ENCODE assay signal across 8 cellular contexts in genomic region chr9:111484564-111484878, GRCh38. TPM values are rescaled to one million over a fixed set of nuclear protein-coding genes. Genes with fewer than 3 reads are reported as not detected.
A peak's percentile ranks its signal among the peaks of the same experiment; 100 is the strongest.
DNase-seq lines count a peak whose midpoint lies in the region; FAIRE-seq and TF ChIP-seq lines count a peak whose summit lies in the region.

No MANE protein-coding gene starts in this region.

- H3K4me2 ChIP-seq in endothelial cell of umbilical vein (ENCODE audit: insufficient read depth, low read length) (peak overlapping the region; percentile 82), osteoblast (ENCODE audit: insufficient read depth, low read length) (peak overlapping the region; percentile 88)

- intact Hi-C loops in endothelial cell of umbilical vein (cut with micrococcal nuclease): loop anchor here (2.0 to 5.0 kb wide), 2 partner anchors 113 to 146 kb away; partner anchors contain the start of genes DNAJC25 and PTGR1

- POLR2A ChIA-PET in endothelial cell of umbilical vein (lab: Charles Lee): no interaction called here

- H3K36me3 ChIP-seq in endothelial cell of umbilical vein (ENCODE audit: control insufficient read depth in 2 of 2, extremely low read depth in 1 of 2, insufficient read depth in 2 of 2, low read length in 2 of 2) (no peaks in the 10 kb centered on the region), osteoblast (ENCODE audit: insufficient read depth, low read length) (no peaks in the 10 kb centered on the region)

- H3K27ac ChIP-seq in endothelial cell of umbilical vein (ENCODE audit: insufficient read depth, low read depth, low read length) (peak overlapping the region; percentile 70), osteoblast (ENCODE audit: low read depth, low read length) (peak overlapping the region; percentile 74)

- H3K4me1 ChIP-seq in endothelial cell of umbilical vein (ENCODE audit: control insufficient read depth, extremely low read depth, insufficient read depth, low read length) (peaks cover 8% of the 10 kb centered on the region), osteoblast (ENCODE audit: insufficient read depth, low read length) (peaks cover 9% of the 10 kb centered on the region)

- H3K27me3 ChIP-seq in endothelial cell of umbilical vein (ENCODE audit: control insufficient read depth in 2 of 2, insufficient read depth in 2 of 2, low read length in 2 of 2) (no peaks in the 10 kb centered on the region), osteoblast (ENCODE audit: insufficient read depth, low read length) (no peaks in the 10 kb centered on the region)

- no peaks in the 10 kb centered on the region for H3K9me3 ChIP-seq in endothelial cell of umbilical vein (replicated peaks; ENCODE audit: control insufficient read depth, insufficient read depth, low read length)
- H3K9me3 ChIP-seq in osteoblast (ENCODE audit: low read depth, low read length): no peaks in the 10 kb centered on the region

- H3K79me2 ChIP-seq in endothelial cell of umbilical vein (ENCODE audit: control insufficient read depth, insufficient read depth, low read length): peaks cover 36% of the 10 kb centered on the region
- H3K79me2 ChIP-seq in osteoblast (ENCODE audit: insufficient read depth, low read length): peaks cover 36% of the 10 kb centered on the region

- H4K20me1 ChIP-seq in endothelial cell of umbilical vein (replicated peaks; ENCODE audit: control insufficient read depth, extremely low read depth, insufficient read depth, low read length) (peaks cover 6% of the 10 kb centered on the region), osteoblast (ENCODE audit: insufficient read depth, low read length) (peaks cover 23% of the 10 kb centered on the region)

- H3K4me3 ChIP-seq in endothelial cell of umbilical vein (replicated peaks in 1 of 3; ENCODE audit: insufficient read depth in 1 of 3, low read depth in 1 of 3, low read length in 3 of 3) (peak overlapping the region; percentile 49 to 78 (median 75)), osteoblast (ENCODE audit: insufficient read depth, low read length) (peak overlapping the region; percentile 97)

- dilution Hi-C loops in endothelial cell of umbilical vein (cut with MboI; ENCODE audit: extremely low pct_ligation_motif_present, low sequenced_read_pairs): no loop called here

- peak overlapping the region; percentile 83 for H3K9ac ChIP-seq in endothelial cell of umbilical vein (replicated peaks; ENCODE audit: extremely low read depth, insufficient read depth, low read length)

- no peaks in the 10 kb centered on the region for H3K9me1 ChIP-seq in endothelial cell of umbilical vein (replicated peaks; ENCODE audit: control insufficient read depth, extremely low read depth, insufficient read depth, low read length)

- no peak for TF ChIP-seq POLR2A in endothelial cell of umbilical vein (IDR thresholded peaks at IDR 0.05; ENCODE audit: low read depth, low read length)

- peak overlapping the region; percentile 92 for H2AFZ ChIP-seq in endothelial cell of umbilical vein (ENCODE audit: low read depth, low read length)
- H2AFZ ChIP-seq in osteoblast (ENCODE audit: low read length): peak overlapping the region; percentile 88

- peak; percentile 50 for DNase-seq in NCI-H1694 treated with DMSO at 0.1 percent for 48 hours (lab: John Stamatoyannopoulos, UW)
- no peak for DNase-seq in NCI-H1694 (lab: John Stamatoyannopoulos, UW)
- peak; percentile 58 for DNase-seq in NOMO-1 treated with DMSO at 0.1 percent for 48 hours (lab: John Stamatoyannopoulos, UW; ENCODE audit: unreplicated experiment)
- DNase-seq in endothelial cell of umbilical vein (ENCODE audit: low read depth, low spot score): no peak
- DNase-seq in osteoblast (ENCODE audit: insufficient read length, low spot score, missing footprints): no peak
- DNase-seq in NCI-H82 treated with DMSO at 0.1 percent for 48 hours (lab: John Stamatoyannopoulos, UW; ENCODE audit: unreplicated experiment): no peak
- no peak for DNase-seq in NCI-H774 (lab: John Stamatoyannopoulos, UW)
- no peak for DNase-seq in germinal center (ENCODE audit: low spot score)

- FAIRE-seq in endothelial cell of umbilical vein (lab: Jason Lieb, UNC): no peak

- TSS peak; percentile 31 for BruUV-seq in endothelial cell of umbilical vein (replicated peaks; lab: Mats Ljungman, UMichigan)

- no peak for TF ChIP-seq CTCF in endothelial cell of umbilical vein (IDR thresholded peaks at IDR 0.05; ENCODE audit: extremely low read depth in 1 of 2, insufficient read depth in 1 of 2, low read depth in 1 of 2, low read length in 2 of 2)
- no peak for TF ChIP-seq CTCF in osteoblast (IDR thresholded peaks at IDR 0.05; ENCODE audit: extremely low read depth, low read depth, low read length)

- CTCF ChIA-PET in endothelial cell of umbilical vein (lab: Charles Lee): interaction anchor here (1.0 kb wide), 1 partner anchor 40 kb away, joined by 3 read pairs; the partner anchor contains the start of gene ZNF483

TF ChIP-seq in endothelial cell of umbilical vein, 7 proteins besides CTCF, POLR2A, EP300 and RAD21:
- TF ChIP-seq GATA2 (IDR thresholded peaks at IDR 0.05; ENCODE audit: insufficient read depth, insufficient read length, low read depth, low read length) (no peak), POLR2AphosphoS5 (IDR thresholded peaks at IDR 0.05; ENCODE audit: insufficient read depth, low read depth, low read length) (no peak), MAX (IDR thresholded peaks at IDR 0.05; ENCODE audit: insufficient read depth, insufficient read length) (no peak), JUN (IDR thresholded peaks at IDR 0.05; ENCODE audit: borderline replicate concordance, insufficient read depth, insufficient read length, low read depth) (no peak), FOS (IDR thresholded peaks at IDR 0.05; ENCODE audit: borderline replicate concordance, insufficient read depth, low read length) (no peak), EZH2 (IDR thresholded peaks at IDR 0.05; ENCODE audit: borderline replicate concordance, low read depth, low read length, severe bottlenecking) (no peak), MYC (IDR thresholded peaks at IDR 0.05; ENCODE audit: low read depth, low read length) (no peak)

RNA-seq across cellular contexts. Expression of gene ECPAS, which starts 0.3 kb away (rescaled TPM):
- total RNA-seq in endothelial cell of umbilical vein (72.3 and 89.3 TPM in 2 replicates), osteoblast (116 and 117 TPM in 2 replicates)
- 12.0 and 17.9 TPM in 2 replicates for polyA plus RNA-seq in endothelial cell of umbilical vein
- 23.2 and 25.5 TPM in 2 replicates for polyA plus RNA-seq in endothelial cell of umbilical vein (2011; cell fraction: cytosol; rRNA removed)
- polyA plus RNA-seq in endothelial cell of umbilical vein (2011; cell fraction: nucleus; rRNA removed): 92.2 and 92.5 TPM in 2 replicates
- polyA plus RNA-seq in endothelial cell of umbilical vein (2012): 63.2 and 64.8 TPM in 2 replicates
- polyA minus RNA-seq in endothelial cell of umbilical vein: 107 and 108 TPM in 2 replicates
- 76.5 TPM for polyA minus RNA-seq in endothelial cell of umbilical vein (2011; cell fraction: cytosol; rRNA and poly(A)+ RNA removed)
- polyA minus RNA-seq in endothelial cell of umbilical vein (2011; cell fraction: nucleus; rRNA and poly(A)+ RNA removed): 102 and 177 TPM in 2 replicates

RNA-seq across cellular contexts. Expression of gene ZNF483, which starts 40.5 kb away (rescaled TPM):
- 1.8 and 2.0 TPM in 2 replicates for total RNA-seq in endothelial cell of umbilical vein
- 0.14 and 0.23 TPM in 2 replicates for polyA plus RNA-seq in endothelial cell of umbilical vein
- polyA plus RNA-seq in endothelial cell of umbilical vein (2011; cell fraction: cytosol; rRNA removed): 0.28 and 0.39 TPM in 2 replicates
- polyA plus RNA-seq in endothelial cell of umbilical vein (2011; cell fraction: nucleus; rRNA removed): 0.57 and 1.1 TPM in 2 replicates
- 0.55 and 0.74 TPM in 2 replicates for polyA plus RNA-seq in endothelial cell of umbilical vein (2012)
- polyA minus RNA-seq in endothelial cell of umbilical vein: 4.0 and 5.8 TPM in 2 replicates
- not detected for polyA minus RNA-seq in endothelial cell of umbilical vein (2011; cell fraction: cytosol; rRNA and poly(A)+ RNA removed)
- 1.5 and 3.3 TPM in 2 replicates for polyA minus RNA-seq in endothelial cell of umbilical vein (2011; cell fraction: nucleus; rRNA and poly(A)+ RNA removed)
- total RNA-seq in osteoblast: 5.9 and 6.2 TPM in 2 replicates

Comparison
In these comparisons a context has a peak if more than half of its experiments do, and no peak if none do; other contexts are left out.
1. DNase-seq: peak in NCI-H1694 treated with DMSO at 0.1 percent for 48 hours (single experiment) and NOMO-1 treated with DMSO at 0.1 percent for 48 hours (single experiment); none in NCI-H1694 (single experiment), endothelial cell of umbilical vein (single experiment), osteoblast (single experiment), NCI-H82 treated with DMSO at 0.1 percent for 48 hours (single experiment), NCI-H774 (single experiment) and germinal center (single experiment).